Comparison of ENCODE assay signal across 15 cellular contexts in genomic region chr10:50375051-50375452, GRCh38.
DNase-seq lines count a peak whose midpoint lies in the region; ATAC-seq, FAIRE-seq and TF ChIP-seq lines count a peak whose summit lies in the region.
"Had no signal": no experiment of that assay in that cellular context is flagged by ENCODE, and none has a peak within 500 bp of the region (broad histone marks: within the 10 kb centered on the region; RNA-seq: fewer than 3 reads in every experiment).

No MANE protein-coding gene starts in this region.

- peak; percentile 45 for ATAC-seq in HG03175 (IDR thresholded peaks at IDR 0.05; ENCODE audit: unreplicated experiment)
- no peak for ATAC-seq in HG03039 (IDR thresholded peaks at IDR 0.05; ENCODE audit: unreplicated experiment)
- ATAC-seq: T-cell had no signal

- TF ChIP-seq CTCF in nephron progenitor cell (IDR thresholded peaks at IDR 0.05): no peak

- H3K27me3 Mint-ChIP-seq in nephron progenitor cell (ENCODE audit: low read depth, poor library complexity): no peaks in the 10 kb centered on the region
- H3K27me3 Mint-ChIP-seq: T-cell had no signal

- H3K9me3 Mint-ChIP-seq in nephron progenitor cell: no peaks in the 10 kb centered on the region

- H3K4me1 Mint-ChIP-seq in nephron progenitor cell: peaks cover 9% of the 10 kb centered on the region

- no peak overlapping the region for H3K27ac Mint-ChIP-seq in nephron progenitor cell
- H3K27ac Mint-ChIP-seq: activated T-helper 1 cell treated with anti-CD3 and anti-CD28 coated beads, Interleukin-12 subunit alpha, Interleukin-12 subunit beta, Interleukin-2, Interleukin-4 antibody, amounts not matched to agents 30 ng/mL and 10 ng/mL and 1 ng/mL, durations not matched to agents 14 hours and 24 hours and 36 hours; T-cell had no signal

- DNase-seq in CD1c-positive myeloid dendritic cell (ENCODE audit: extremely low spot score) (peak; percentile 15), RCC 7860 (ENCODE audit: low spot score) (peak; percentile 86), kidney tubule cell (ENCODE audit: low spot score) (peak; percentile 98), nephron progenitor cell (no peak), NCI-H69 (lab: John Stamatoyannopoulos, UW) (no peak), LoVo (ENCODE audit: low spot score) (no peak)
- DNase-seq: activated CD4-positive, alpha-beta T cell treated with anti-CD3 and anti-CD28 coated beads for 4 hours; BE2C; NCI-H2081; stomach; T-cell had no signal

- H3K36me3 Mint-ChIP-seq in nephron progenitor cell (ENCODE audit: low read depth): peaks cover 17% of the 10 kb centered on the region

- FAIRE-seq in RCC 7860 (lab: Jason Lieb, UNC): peak; percentile 94
- FAIRE-seq: astrocyte had no signal

- no peak overlapping the region for H3K4me3 Mint-ChIP-seq in nephron progenitor cell
- H3K4me3 Mint-ChIP-seq: activated T-helper 1 cell treated with anti-CD3 and anti-CD28 coated beads, Interleukin-12 subunit alpha, Interleukin-12 subunit beta, Interleukin-2, Interleukin-4 antibody, amounts not matched to agents 30 ng/mL and 10 ng/mL and 1 ng/mL, durations not matched to agents 14 hours and 24 hours and 36 hours; T-cell had no signal

Comparison
In these comparisons a context has a peak if more than half of its experiments do, and no peak if none do; other contexts are left out.
1. DNase-seq: peak in CD1c-positive myeloid dendritic cell (single experiment), RCC 7860 (single experiment) and kidney tubule cell (single experiment); none in nephron progenitor cell (single experiment), NCI-H69 (single experiment) and LoVo (single experiment).